30 cellular contexts compared by ENCODE assay signal in genomic region chr1:44999232-44999631, GRCh38.
"Had no signal": no experiment of that assay in that cellular context is flagged by ENCODE, and none has a peak within 500 bp of the region (broad histone marks: within the 10 kb centered on the region; RNA-seq: fewer than 3 reads in every experiment).

No MANE protein-coding gene starts in this region.

- H3K27ac ChIP-seq: ascending aorta, breast epithelium, cardiac muscle cell, colonic mucosa, epithelial cell of prostate, esophagus squamous epithelium, gastroesophageal sphincter, heart right ventricle, hepatocyte had no signal

- ATAC-seq: activated CD4-positive, alpha-beta T cell treated with anti-CD3 and anti-CD28 coated beads for 36 hours; activated naive CD4-positive, alpha-beta T cell treated with anti-CD3 and anti-CD28 coated beads, Interleukin-2, amount 50 U/mL, for 72 hours; activated T-cell treated with anti-CD3 and anti-CD28 coated beads, Interleukin-2, amount 50 U/mL, for 72 hours; gastroesophageal sphincter; heart right ventricle had no signal

- H3K27me3 ChIP-seq: ascending aorta, breast epithelium, cardiac muscle cell, colonic mucosa, esophagus squamous epithelium, gastroesophageal sphincter, heart right ventricle, hepatocyte had no signal

- H3K4me1 ChIP-seq: ascending aorta, breast epithelium, colonic mucosa, gastroesophageal sphincter had no signal

- H3K4me1 Mint-ChIP-seq: brain had no signal

- FAIRE-seq: endometrium, endothelial cell of umbilical vein had no signal

- H3K9me3 ChIP-seq: ascending aorta, breast epithelium, colonic mucosa, esophagus squamous epithelium, gastroesophageal sphincter, heart right ventricle had no signal

- H3K36me3 ChIP-seq: breast epithelium had no signal

- H3K4me3 ChIP-seq: ascending aorta, breast epithelium, cardiac muscle cell, colonic mucosa, esophagus squamous epithelium, gastroesophageal sphincter, heart right ventricle, hepatocyte had no signal

- H3K27ac Mint-ChIP-seq: activated CD4-positive, alpha-beta memory T cell treated with anti-CD3 and anti-CD28 coated beads, Interleukin-2, amount 10 ng/mL, durations not matched to agents 7 days and 5 days; activated CD4-positive, alpha-beta T cell treated with anti-CD3 and anti-CD28 coated beads for 36 hours; activated CD4-positive, alpha-beta T cell treated with anti-CD3 and anti-CD28 coated beads, Interleukin-2, amount 10 ng/mL, durations not matched to agents 24 days and 14 days; activated naive CD4-positive, alpha-beta T cell treated with anti-CD3 and anti-CD28 coated beads, Interleukin-2, amount 10 ng/mL, durations not matched to agents 7 days and 5 days; activated naive CD4-positive, alpha-beta T cell treated with anti-CD3 and anti-CD28 coated beads, Interleukin-2, amount 50 U/mL, for 72 hours; activated naive CD8-positive, alpha-beta T cell treated with anti-CD3 and anti-CD28 coated beads, Interleukin-2, amount 10 ng/mL, durations not matched to agents 7 days and 5 days; activated T-cell treated with anti-CD3 and anti-CD28 coated beads, Interleukin-2, amount 50 U/mL, for 24 hours; activated T-cell treated with anti-CD3 and anti-CD28 coated beads, Interleukin-2, amount 50 U/mL, for 72 hours had no signal

- H3K9me3 Mint-ChIP-seq: activated CD4-positive, alpha-beta memory T cell treated with anti-CD3 and anti-CD28 coated beads, Interleukin-2, amount 10 ng/mL, durations not matched to agents 7 days and 5 days; activated CD4-positive, alpha-beta T cell treated with anti-CD3 and anti-CD28 coated beads, Interleukin-2, amount 10 ng/mL, durations not matched to agents 24 days and 14 days; activated naive CD4-positive, alpha-beta T cell treated with anti-CD3 and anti-CD28 coated beads, Interleukin-2, amount 10 ng/mL, durations not matched to agents 7 days and 5 days; activated naive CD4-positive, alpha-beta T cell treated with anti-CD3 and anti-CD28 coated beads, Interleukin-2, amount 50 U/mL, for 72 hours; activated naive CD8-positive, alpha-beta T cell treated with anti-CD3 and anti-CD28 coated beads, Interleukin-2, amount 10 ng/mL, durations not matched to agents 7 days and 5 days; activated T-cell treated with anti-CD3 and anti-CD28 coated beads, Interleukin-2, amount 50 U/mL, for 24 hours; activated T-cell treated with anti-CD3 and anti-CD28 coated beads, Interleukin-2, amount 50 U/mL, for 72 hours; brain had no signal

- DNase-seq: activated CD4-positive, alpha-beta memory T cell treated with anti-CD3 and anti-CD28 coated beads, Interleukin-2, amount 10 ng/mL, durations not matched to agents 7 days and 5 days; activated CD4-positive, alpha-beta T cell treated with anti-CD3 and anti-CD28 coated beads for 36 hours; activated CD4-positive, alpha-beta T cell treated with anti-CD3 and anti-CD28 coated beads, Interleukin-2, amount 10 ng/mL, durations not matched to agents 24 days and 14 days; activated CD4-positive, CD25-positive, alpha-beta regulatory T cell; activated CD4-positive, CD25-positive, alpha-beta regulatory T cell treated with anti-CD3 and anti-CD28 coated beads, Interleukin-2, amount 50 U/mL, for 72 hours; activated CD8-positive, alpha-beta memory T cell treated with anti-CD3 and anti-CD28 coated beads, Interleukin-2, amount 50 U/mL, for 48 hours; activated gamma-delta T cell; activated naive CD4-positive, alpha-beta T cell; activated naive CD4-positive, alpha-beta T cell treated with anti-CD3 and anti-CD28 coated beads, Interleukin-2, amount 10 ng/mL, durations not matched to agents 7 days and 5 days; activated naive CD8-positive, alpha-beta T cell treated with anti-CD3 and anti-CD28 coated beads, Interleukin-2, amount 10 ng/mL, durations not matched to agents 7 days and 5 days; activated T-cell treated with anti-CD3 and anti-CD28 coated beads for 4 hours; activated T-cell treated with anti-CD3 and anti-CD28 coated beads, Interleukin-2, amount 50 U/mL, for 24 hours; activated T-cell treated with anti-CD3 and anti-CD28 coated beads, Interleukin-2, amount 50 U/mL, for 72 hours; central memory CD4-positive, alpha-beta T cell; cerebellar nuclear complex; colonic mucosa; effector CD8-positive, alpha-beta T cell; esophagus squamous epithelium; foreskin melanocyte; heart right ventricle had no signal

- H3K4me3 Mint-ChIP-seq: activated CD4-positive, alpha-beta memory T cell treated with anti-CD3 and anti-CD28 coated beads, Interleukin-2, amount 10 ng/mL, durations not matched to agents 7 days and 5 days; activated CD4-positive, alpha-beta T cell treated with anti-CD3 and anti-CD28 coated beads for 36 hours; activated CD4-positive, alpha-beta T cell treated with anti-CD3 and anti-CD28 coated beads, Interleukin-2, amount 10 ng/mL, durations not matched to agents 24 days and 14 days; activated naive CD4-positive, alpha-beta T cell treated with anti-CD3 and anti-CD28 coated beads, Interleukin-2, amount 10 ng/mL, durations not matched to agents 7 days and 5 days; activated naive CD8-positive, alpha-beta T cell treated with anti-CD3 and anti-CD28 coated beads, Interleukin-2, amount 10 ng/mL, durations not matched to agents 7 days and 5 days; activated T-cell treated with anti-CD3 and anti-CD28 coated beads, Interleukin-2, amount 50 U/mL, for 24 hours; activated T-cell treated with anti-CD3 and anti-CD28 coated beads, Interleukin-2, amount 50 U/mL, for 72 hours had no signal

- H3K27me3 Mint-ChIP-seq: activated CD4-positive, alpha-beta T cell treated with anti-CD3 and anti-CD28 coated beads for 36 hours; activated naive CD8-positive, alpha-beta T cell treated with anti-CD3 and anti-CD28 coated beads, Interleukin-2, amount 10 ng/mL, durations not matched to agents 7 days and 5 days; activated T-cell treated with anti-CD3 and anti-CD28 coated beads, Interleukin-2, amount 50 U/mL, for 24 hours; brain had no signal
